In the genomic region with DNA sequence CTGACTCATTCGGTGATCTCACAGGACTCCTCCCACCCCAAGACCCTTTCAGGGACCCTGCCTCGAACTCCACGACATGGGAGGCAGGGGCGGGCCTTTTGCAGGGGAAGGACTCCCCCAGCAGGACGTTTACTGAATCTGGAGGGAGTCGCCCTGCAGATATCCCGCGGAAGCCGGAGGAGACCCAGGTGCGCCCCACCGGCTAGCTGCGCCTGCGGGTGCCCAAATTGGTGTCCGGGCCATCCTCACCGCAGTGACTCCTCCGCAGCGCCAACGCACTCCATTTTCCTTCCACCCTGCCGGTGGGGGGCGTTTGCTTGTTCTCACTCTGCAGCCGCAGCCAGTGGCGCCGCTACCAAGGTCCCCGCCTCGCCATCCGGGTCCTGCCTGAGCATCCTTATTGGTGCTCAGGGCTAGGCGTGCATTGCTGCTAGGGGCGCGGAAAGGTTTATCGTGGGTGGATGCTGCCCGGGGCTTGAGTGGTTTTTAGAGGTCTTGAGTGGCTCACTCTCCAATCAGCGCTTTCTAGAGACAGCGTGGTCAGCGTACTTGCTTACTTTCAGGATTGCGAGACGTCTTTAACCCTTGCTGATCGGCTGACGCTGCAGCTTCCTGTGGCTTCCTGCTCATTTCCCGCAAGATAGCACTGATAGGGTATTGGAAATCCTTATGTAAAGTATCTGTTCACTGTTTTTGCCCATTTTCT, we compare ENCODE assay signal across 8 cellular contexts.
DNase-seq lines count a peak whose midpoint lies in the region; ATAC-seq and TF ChIP-seq lines count a peak whose summit lies in the region.

No MANE protein-coding gene starts in this region.

- ATAC-seq in GM19023 (IDR thresholded peaks at IDR 0.05; ENCODE audit: unreplicated experiment), result peak; percentile 97
- ATAC-seq in HG03175 (IDR thresholded peaks at IDR 0.05; ENCODE audit: unreplicated experiment), result peak; percentile 98
- ATAC-seq in esophagus mucosa, result peak; percentile 35

- H3K4me3 ChIP-seq in AG10803 (ENCODE audit: low read length), result peak overlapping the region; percentile 63

- H3K4me3 Mint-ChIP-seq in activated T-cell treated with anti-CD3 and anti-CD28 coated beads, Interleukin-2, amount 50 U/mL, for 24 hours, result peak overlapping the region; percentile 78

- H3K9me3 Mint-ChIP-seq in activated T-cell treated with anti-CD3 and anti-CD28 coated beads, Interleukin-2, amount 50 U/mL, for 24 hours, result peaks cover 2% of the 10 kb centered on the region

- DNase-seq in AG10803 (ENCODE audit: low read depth) (peak; percentile 56), NCI-H82 treated with DMSO at 0.1 percent for 48 hours (lab: John Stamatoyannopoulos, UW; ENCODE audit: unreplicated experiment) (peak; percentile 85), myocyte (ENCODE audit: low read depth) (peak; percentile 81)
- peak; percentile 81 for DNase-seq in activated T-cell treated with anti-CD3 and anti-CD28 coated beads, Interleukin-2, amount 50 U/mL, for 24 hours
- DNase-seq in stimulated activated CD8-positive, alpha-beta memory T cell treated with anti-CD3 and anti-CD28 coated beads, Interleukin-7, amount 100 ng/mL, for 24 hours (ENCODE audit: low read depth), result peak; percentile 37

- H3K36me3 Mint-ChIP-seq in activated T-cell treated with anti-CD3 and anti-CD28 coated beads, Interleukin-2, amount 50 U/mL, for 24 hours (ENCODE audit: low read depth), result no peaks in the 10 kb centered on the region

- H3K27me3 Mint-ChIP-seq in activated T-cell treated with anti-CD3 and anti-CD28 coated beads, Interleukin-2, amount 50 U/mL, for 24 hours, result peaks cover 10% of the 10 kb centered on the region

- TF ChIP-seq CTCF in AG10803 (conservative IDR thresholded peaks at IDR 0.05; ENCODE audit: low read length), result peak; percentile 32; the same call in 1 of the 2 replicates

- H3K27ac Mint-ChIP-seq in activated T-cell treated with anti-CD3 and anti-CD28 coated beads, Interleukin-2, amount 50 U/mL, for 24 hours, result peak overlapping the region; percentile 79

- H3K4me1 Mint-ChIP-seq in activated T-cell treated with anti-CD3 and anti-CD28 coated beads, Interleukin-2, amount 50 U/mL, for 24 hours (ENCODE audit: low read depth), result peaks cover 13% of the 10 kb centered on the region

Comparison
In these comparisons a context has a peak if more than half of its experiments do, and no peak if none do; other contexts are left out.
1. Peak in every context shown above with its lines: DNase-seq, ATAC-seq and H3K4me3 ChIP-seq.
2. ATAC-seq: peak in every context shown above with its lines; median percentile 98 in HG03175; 97 in GM19023; 35 in esophagus mucosa.